12 cellular contexts compared by ENCODE assay signal in genomic region chr3:146067048-146067447, GRCh38.
A peak's percentile ranks its signal among the peaks of the same experiment; 100 is the strongest.
DNase-seq lines count a peak whose midpoint lies in the region; ATAC-seq and TF ChIP-seq lines count a peak whose summit lies in the region.
"Had no signal": no experiment of that assay in that cellular context is flagged by ENCODE, and none has a peak within 500 bp of the region (broad histone marks: within the 10 kb centered on the region; RNA-seq: fewer than 3 reads in every experiment).

No MANE protein-coding gene starts in this region.

- H3K4me3 ChIP-seq in AG10803 (ENCODE audit: low read length) (no peak overlapping the region), choroid plexus epithelial cell (ENCODE audit: low read depth, low read length) (no peak overlapping the region), MG63 (no peak overlapping the region)
- H3K4me3 ChIP-seq: psoas muscle had no signal

- H3K27ac Mint-ChIP-seq in mesothelial cell of epicardium = peak overlapping the region; percentile 30

- H3K36me3 Mint-ChIP-seq in mesothelial cell of epicardium = peaks cover 9% of the 10 kb centered on the region

- TF ChIP-seq CTCF in AG10803 (conservative IDR thresholded peaks at IDR 0.05; ENCODE audit: low read length) (no peak), choroid plexus epithelial cell (conservative IDR thresholded peaks at IDR 0.05; ENCODE audit: low read depth, low read length) (no peak), mesothelial cell of epicardium (IDR thresholded peaks at IDR 0.05; ENCODE audit: unreplicated experiment) (no peak)

- no peaks in the 10 kb centered on the region for H3K9me3 Mint-ChIP-seq in mesothelial cell of epicardium

- peak; percentile 75 for DNase-seq in AG10803 (ENCODE audit: low read depth)
- DNase-seq in M059J (ENCODE audit: low read depth) = peak; percentile 89
- peak; percentile 87 for DNase-seq in choroid plexus epithelial cell (ENCODE audit: low read depth)
- no peak for DNase-seq in mesothelial cell of epicardium (ENCODE audit: low spot score in 2 of 2, unreplicated experiment in 2 of 2)
- no peak for DNase-seq in MG63
- no peak for DNase-seq in effector CD4-positive, alpha-beta T cell
- no peak for DNase-seq in sciatic nerve (ENCODE audit: low spot score)
- no peak for DNase-seq in NAMALWA (ENCODE audit: low spot score)
- DNase-seq: NCI-H1417 treated with DMSO at 0.1 percent for 48 hours; NCI-H774; psoas muscle; stimulated activated naive CD4-positive, alpha-beta T cell had no signal

- peaks cover 87% of the 10 kb centered on the region for H3K36me3 ChIP-seq in MG63

- no peaks in the 10 kb centered on the region for H3K27me3 ChIP-seq in MG63

- ATAC-seq in sciatic nerve = no peak
- ATAC-seq: psoas muscle had no signal

- H3K27me3 Mint-ChIP-seq in mesothelial cell of epicardium (ENCODE audit: low read depth) = no peaks in the 10 kb centered on the region

- no peak overlapping the region for H3K4me3 Mint-ChIP-seq in mesothelial cell of epicardium

- intact Hi-C loops in sciatic nerve (cut with DNase I) = loop anchor here (5.0 kb wide), 1 partner anchor 125 kb away; no protein-coding TSS in a partner anchor

- H3K9me3 ChIP-seq in MG63 = no peaks in the 10 kb centered on the region
- H3K9me3 ChIP-seq: psoas muscle had no signal

- peaks cover 10% of the 10 kb centered on the region for H3K4me1 Mint-ChIP-seq in mesothelial cell of epicardium

Comparison
In these comparisons a context has a peak if more than half of its experiments do, and no peak if none do; other contexts are left out.
1. DNase-seq: peak in AG10803 (single experiment), M059J (single experiment) and choroid plexus epithelial cell (single experiment); none in mesothelial cell of epicardium (0 of 2), MG63 (single experiment), effector CD4-positive, alpha-beta T cell (single experiment), sciatic nerve (single experiment) and NAMALWA (single experiment).